14 cellular contexts compared by ENCODE assay signal in the genomic region with DNA sequence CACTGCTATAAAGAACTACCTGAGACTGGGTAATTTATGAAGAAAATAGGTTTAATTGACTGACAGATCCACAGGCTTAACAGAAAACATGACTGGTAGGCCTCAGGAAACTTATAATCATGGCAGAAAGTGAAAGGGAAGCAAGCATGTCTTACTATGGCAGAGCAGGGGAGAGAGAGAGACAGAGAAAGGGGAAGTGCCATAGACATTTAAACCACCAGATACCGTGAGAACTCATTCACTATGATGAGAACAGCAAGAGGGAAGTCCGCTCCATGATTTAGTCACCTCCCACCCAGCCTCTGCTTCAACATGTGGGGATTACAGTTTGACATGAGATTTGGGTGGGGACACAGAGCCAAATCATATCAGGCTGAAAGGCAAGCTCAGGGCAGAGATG.
A peak's percentile ranks its signal among the peaks of the same experiment; 100 is the strongest.
DNase-seq lines count a peak whose midpoint lies in the region; ATAC-seq and TF ChIP-seq lines count a peak whose summit lies in the region.
"Had no signal": no experiment of that assay in that cellular context is flagged by ENCODE, and none has a peak within 500 bp of the region (broad histone marks: within the 10 kb centered on the region; RNA-seq: fewer than 3 reads in every experiment).

No MANE protein-coding gene starts in this region.

- no peak overlapping the region for H3K4me3 ChIP-seq in GM12864 (ENCODE audit: low read depth, low read length)
- H3K4me3 ChIP-seq: heart left ventricle had no signal

- DNase-seq in GM12864 (ENCODE audit: low read depth) (peak; percentile 10), SKM-1 treated with dmso at 0.1 percent for 144 hours (lab: John Stamatoyannopoulos, UW; ENCODE audit: unreplicated experiment) (peak; percentile 8), NCI-H2227 (lab: John Stamatoyannopoulos, UW; ENCODE audit: unreplicated experiment) (no peak), NCI-H2196 (lab: John Stamatoyannopoulos, UW; ENCODE audit: unreplicated experiment) (no peak)
- DNase-seq in activated T-cell treated with anti-CD3 and anti-CD28 coated beads, Interleukin-2, amount 50 U/mL, for 48 hours: no peak
- DNase-seq: cortex of kidney, erythroblast, heart left ventricle, kidney, NCI-H2081 treated with DMSO at 0.1 percent for 48 hours, small intestine had no signal

- peak; percentile 90 for ATAC-seq in GM21526 (IDR thresholded peaks at IDR 0.05; ENCODE audit: low FRiP score, unreplicated experiment)
- ATAC-seq in HG03521 (IDR thresholded peaks at IDR 0.05; ENCODE audit: unreplicated experiment): peak; percentile 72
- no peak for ATAC-seq in HG02678 (IDR thresholded peaks at IDR 0.05; ENCODE audit: unreplicated experiment)
- ATAC-seq: heart left ventricle had no signal

- no peak for TF ChIP-seq CTCF in GM12864 (IDR thresholded peaks at IDR 0.05; ENCODE audit: low read depth, low read length, missing control alignments)

Comparison
In these comparisons a context has a peak if more than half of its experiments do, and no peak if none do; other contexts are left out.
1. DNase-seq: peak in GM12864 (single experiment) and SKM-1 treated with dmso at 0.1 percent for 144 hours (single experiment); none in NCI-H2227 (single experiment), NCI-H2196 (single experiment) and activated T-cell treated with anti-CD3 and anti-CD28 coated beads, Interleukin-2, amount 50 U/mL, for 48 hours (0 of 2).